ENCODE assay signal across 17 cellular contexts in the genomic region with DNA sequence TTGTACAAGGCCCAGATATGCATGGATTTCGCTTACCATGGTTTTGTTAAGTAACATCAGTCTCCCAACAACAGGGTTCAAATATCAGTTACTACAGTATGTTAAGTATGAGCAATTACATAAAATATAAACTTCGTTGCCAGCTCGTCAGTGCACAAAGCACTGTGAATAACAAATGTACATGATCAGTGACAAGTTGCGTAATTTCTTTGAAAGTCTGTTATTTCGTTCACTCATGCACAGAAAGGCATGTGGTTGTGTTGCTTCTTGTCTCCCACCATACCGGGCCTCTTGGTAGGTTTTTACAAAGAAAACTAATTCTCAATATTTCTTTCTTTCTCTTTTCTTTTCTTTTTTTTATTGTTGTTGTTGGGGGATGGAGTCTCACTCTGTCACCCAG. TPM values are rescaled to one million over a fixed set of nuclear protein-coding genes. Genes with fewer than 3 reads are reported as not detected.
A peak's percentile ranks its signal among the peaks of the same experiment; 100 is the strongest.
DNase-seq lines count a peak whose midpoint lies in the region; ATAC-seq, FAIRE-seq and TF ChIP-seq lines count a peak whose summit lies in the region.
"Had no signal": no experiment of that assay in that cellular context is flagged by ENCODE, and none has a peak within 500 bp of the region (broad histone marks: within the 10 kb centered on the region; RNA-seq: fewer than 3 reads in every experiment).

No MANE protein-coding gene starts in this region.

- TF ChIP-seq POLR2A in HepG2 (IDR thresholded peaks at IDR 0.05; ENCODE audit: insufficient read depth in 1 of 2, low read depth in 2 of 2, low read length in 2 of 2) (no peak), right lobe of liver (IDR thresholded peaks at IDR 0.05) (no peak), NB4 (IDR thresholded peaks at IDR 0.05; ENCODE audit: extremely low read depth, insufficient read length) (no peak), K562 (conservative IDR thresholded peaks at IDR 0.05) (no peak)

- H3K9ac ChIP-seq in HepG2 (ENCODE audit: insufficient read depth, low read depth, low read length) (no peak overlapping the region), K562 (ENCODE audit: insufficient read depth in 1 of 2, low read depth in 2 of 2, low read length in 2 of 2) (no peak overlapping the region)
- H3K9ac ChIP-seq: BLaER1 treated with 17β-estradiol and CSF1 and Interleukin-3, amounts not matched to agents 10 nM and 100 nM had no signal

- H3K4me3 Mint-ChIP-seq in natural killer cell, result no peak overlapping the region
- H3K4me3 Mint-ChIP-seq: CD4-positive, CD25-positive, alpha-beta regulatory T cell; GM23338; H9 had no signal

- H3K27ac ChIP-seq in HepG2 (ENCODE audit: extremely low read length, insufficient read depth, low read length), result no peak overlapping the region
- H3K27ac ChIP-seq in right lobe of liver, result no peak overlapping the region
- H3K27ac ChIP-seq in K562 (ENCODE audit: extremely low read depth, low read depth, low read length), result no peak overlapping the region

- FAIRE-seq in HepG2 (lab: Jason Lieb, UNC) (peak; percentile 23), K562 (lab: Jason Lieb, UNC) (no peak)
- FAIRE-seq: GM18507 had no signal

- POLR2A ChIA-PET in HepG2 (lab: Yijun Ruan, JAX), result no interaction called here
- POLR2A ChIA-PET in K562 (lab: Yijun Ruan, JAX), result interaction anchor here (1.2 kb wide), 1 partner anchor 17 kb away, joined by 3 read pairs; no protein-coding TSS in a partner anchor

- H3K4me2 ChIP-seq in HepG2 (ENCODE audit: low read depth, low read length), result no peak overlapping the region
- no peak overlapping the region for H3K4me2 ChIP-seq in K562 (ENCODE audit: insufficient read depth, low read length)
- H3K4me2 ChIP-seq: GM23338 had no signal

- no peak for ATAC-seq in HepG2
- ATAC-seq in right lobe of liver, result no peak
- no peak for ATAC-seq in K562
- no peak for ATAC-seq in GM21390 (IDR thresholded peaks at IDR 0.05; ENCODE audit: unreplicated experiment)
- ATAC-seq in natural killer cell, result no peak
- ATAC-seq: GM23338 had no signal

- BruUV-seq in HepG2 (replicated peaks; lab: Mats Ljungman, UMichigan) (no TSS peak), K562 (replicated peaks; lab: Mats Ljungman, UMichigan) (no TSS peak)

- no peak for TF ChIP-seq EP300 in HepG2 (IDR thresholded peaks at IDR 0.05; ENCODE audit: low read depth in 2 of 2, low read length in 2 of 2)
- TF ChIP-seq EP300 in HepG2 (CRISPR knock-in tag; IDR thresholded peaks at IDR 0.05; ENCODE audit: borderline replicate concordance), result no peak
- TF ChIP-seq EP300 in K562 (IDR thresholded peaks at IDR 0.05; ENCODE audit: low read length), result no peak

- no peak for TF ChIP-seq RAD21 in HepG2 (CRISPR knock-in tag; IDR thresholded peaks at IDR 0.05)
- TF ChIP-seq RAD21 in K562 (CRISPR knock-in tag; conservative IDR thresholded peaks at IDR 0.05 in 1 of 2, IDR thresholded peaks at IDR 0.05 in 1 of 2), result no peak

- 63% methylated on average over 6 of the region's 6 CpGs for WGBS in HepG2 (ENCODE audit: low lambda C conversion rate)
- 48% methylated on average over 6 of the region's 6 CpGs for WGBS in right lobe of liver (ENCODE audit: insufficient coverage, low coverage, low lambda C conversion rate, missing lambda C conversion rate)
- WGBS in K562 (ENCODE audit: insufficient coverage, low coverage, missing lambda C conversion rate), result 90% methylated on average over 6 of the region's 6 CpGs

- no peak overlapping the region for H3K27ac Mint-ChIP-seq in natural killer cell
- H3K27ac Mint-ChIP-seq: CD4-positive, CD25-positive, alpha-beta regulatory T cell; GM23338; H9 had no signal

- H2AFZ ChIP-seq in HepG2 (ENCODE audit: low read length) (no peak overlapping the region), K562 (ENCODE audit: low read depth, low read length) (no peak overlapping the region)
- H2AFZ ChIP-seq: GM23338 had no signal

- peaks cover 15 to 21% of the 10 kb centered on the region in 2 donors for H3K4me1 Mint-ChIP-seq in natural killer cell

- H3K4me3 ChIP-seq in HepG2 (replicated peaks in 1 of 3; ENCODE audit: insufficient read depth in 1 of 3, low read depth in 2 of 3, low read length in 3 of 3) (no peak overlapping the region), right lobe of liver (no peak overlapping the region), NB4 (ENCODE audit: low read depth, low read length) (no peak overlapping the region), K562 (no peak overlapping the region), H7 (ENCODE audit: insufficient read depth, low read depth, low read length) (no peak overlapping the region)
- H3K4me3 ChIP-seq: BLaER1 treated with 17β-estradiol and CSF1 and Interleukin-3, amounts not matched to agents 10 nM and 100 nM; GM23338 had no signal

- H3K79me2 ChIP-seq in HepG2 (ENCODE audit: insufficient read depth, low read length) (no peaks in the 10 kb centered on the region), K562 (ENCODE audit: control insufficient read depth, insufficient read depth, low read length) (no peaks in the 10 kb centered on the region)

- no peaks in the 10 kb centered on the region for H3K27me3 Mint-ChIP-seq in natural killer cell (ENCODE audit: low read depth in 2 of 2)
- H3K27me3 Mint-ChIP-seq: CD4-positive, CD25-positive, alpha-beta regulatory T cell had no signal

- DNase-seq in HepG2 (ENCODE audit: low spot score) (no peak), right lobe of liver (no peak), NB4 (ENCODE audit: low read depth) (peak; percentile 52), K562 (ENCODE audit: extremely low read depth in 1 of 4, low spot score in 3 of 4) (no peak), epidermal melanocyte (ENCODE audit: insufficient read length, low spot score) (no peak), H7 (no peak), natural killer cell (no peak)
- DNase-seq: ACHN; CD4-positive, CD25-positive, alpha-beta regulatory T cell; H9 had no signal

- no peaks in the 10 kb centered on the region for H3K36me3 Mint-ChIP-seq in natural killer cell
- H3K36me3 Mint-ChIP-seq: CD4-positive, CD25-positive, alpha-beta regulatory T cell had no signal

- no peak for TF ChIP-seq CTCF in HepG2 (CRISPR knock-in tag; IDR thresholded peaks at IDR 0.05)
- no peak for TF ChIP-seq CTCF in right lobe of liver (IDR thresholded peaks at IDR 0.05)
- TF ChIP-seq CTCF in NB4 (IDR thresholded peaks at IDR 0.05; ENCODE audit: low read depth, low read length), result no peak
- TF ChIP-seq CTCF in K562 (IDR thresholded peaks at IDR 0.05 in 2 of 3, conservative IDR thresholded peaks at IDR 0.05 in 1 of 3; ENCODE audit: insufficient read depth in 2 of 3, low read depth in 1 of 3, low read length in 3 of 3), result no peak
- no peak for TF ChIP-seq CTCF in natural killer cell (IDR thresholded peaks at IDR 0.05)

- H3K4me1 ChIP-seq in HepG2 (ENCODE audit: insufficient read depth, low read length) (peaks cover 55% of the 10 kb centered on the region), right lobe of liver (peaks cover 0 to 11% (median 6%) of the 10 kb centered on the region in 4 donors), K562 (replicated peaks in 1 of 2; ENCODE audit: control insufficient read depth in 2 of 2, insufficient read depth in 2 of 2, low read length in 2 of 2) (peaks cover 18 to 38% of the 10 kb centered on the region in 2 experiments; a peak in 4 of 5 replicates)

- CTCF ChIA-PET in HepG2 (lab: Yijun Ruan, JAX; ENCODE audit: low intra/inter-chr PET ratio, low total read pairs) (no interaction called here), K562 (lab: Yijun Ruan, JAX; ENCODE audit: low intra/inter-chr PET ratio) (no interaction called here)

- H3K36me3 ChIP-seq in HepG2 (replicated peaks in 1 of 2; ENCODE audit: control insufficient read depth in 1 of 2, insufficient read depth in 2 of 2, low read length in 2 of 2) (no peaks in the 10 kb centered on the region), right lobe of liver (no peaks in the 10 kb centered on the region), K562 (ENCODE audit: control insufficient read depth, insufficient read depth, low read length) (no peaks in the 10 kb centered on the region), H7 (replicated peaks; ENCODE audit: control insufficient read depth, insufficient read depth, low read length) (no peaks in the 10 kb centered on the region)
- H3K36me3 ChIP-seq: BLaER1 treated with 17β-estradiol and CSF1 and Interleukin-3, amounts not matched to agents 10 nM and 100 nM had no signal

- H3K9me3 ChIP-seq in HepG2 (ENCODE audit: low read length) (no peaks in the 10 kb centered on the region), right lobe of liver (no peaks in the 10 kb centered on the region), K562 (replicated peaks; ENCODE audit: control insufficient read depth, insufficient read depth, low read depth, low read length) (no peaks in the 10 kb centered on the region)

- intact Hi-C loops in HepG2 (cut with micrococcal nuclease; ENCODE audit: unreplicated experiment), result no loop called here
- intact Hi-C loops in right lobe of liver (cut with DNase I), result no loop called here
- intact Hi-C loops in K562 (cut with micrococcal nuclease), result no loop called here
- intact Hi-C loops in natural killer cell (cut with micrococcal nuclease), result no loop called here

- no peaks in the 10 kb centered on the region for H3K27me3 ChIP-seq in HepG2 (ENCODE audit: control insufficient read depth in 1 of 2, insufficient read depth in 2 of 2, low read length in 2 of 2)
- no peaks in the 10 kb centered on the region for H3K27me3 ChIP-seq in right lobe of liver
- H3K27me3 ChIP-seq in K562 (ENCODE audit: control insufficient read depth in 2 of 2, insufficient read depth in 2 of 2, low read length in 2 of 2), result no peaks in the 10 kb centered on the region
- H3K27me3 ChIP-seq in H7 (ENCODE audit: control insufficient read depth, insufficient read depth, low read length), result peaks cover 2% of the 10 kb centered on the region; the same call in 1 of the 2 replicates
- H3K27me3 ChIP-seq: BLaER1 treated with 17β-estradiol and CSF1 and Interleukin-3, amounts not matched to agents 10 nM and 100 nM had no signal

- in situ Hi-C loops in HepG2 (cut with HindIII; ENCODE audit: extremely low pct_ligation_motif_present, low pct_unique_long_range_greater_than_20kb) (loop anchor here (25.0 kb wide), 1 partner anchor 1538 kb away; a partner anchor contains a TSS), K562 (cut with MboI) (no loop called here)

- H4K20me1 ChIP-seq in HepG2 (ENCODE audit: insufficient read depth, low read length) (no peaks in the 10 kb centered on the region), K562 (replicated peaks; ENCODE audit: control insufficient read depth, insufficient read depth, low read length) (no peaks in the 10 kb centered on the region)
- H4K20me1 ChIP-seq: BLaER1 treated with 17β-estradiol and CSF1 and Interleukin-3, amounts not matched to agents 10 nM and 100 nM had no signal

- no peaks in the 10 kb centered on the region for H3K9me3 Mint-ChIP-seq in natural killer cell
- H3K9me3 Mint-ChIP-seq: CD4-positive, CD25-positive, alpha-beta regulatory T cell had no signal

- H3K9me1 ChIP-seq in K562 (ENCODE audit: control insufficient read depth, insufficient read depth, low read length), result no peaks in the 10 kb centered on the region

RNA-seq across cellular contexts. Expression of a gene that starts 12.5 kb away (rescaled TPM):
- 6.1 and 7.4 TPM in 2 replicates for total RNA-seq in HepG2 (2016; rRNA removed; fragmentation: Illumina TruSeq; extraction: Trizol)
- total RNA-seq in HepG2 (2016; cell fraction: cytosol; rRNA removed; fragmentation: Illumina TruSeq; extraction: Trizol; ENCODE audit: low read depth), result 3.3 and 6.4 TPM in 2 replicates
- 6.3 and 8.8 TPM in 2 replicates for total RNA-seq in HepG2 (2016; cell fraction: insoluble cytoplasmic fraction; rRNA removed; fragmentation: Illumina TruSeq; extraction: Trizol)
- 5.5 and 7.7 TPM in 2 replicates for total RNA-seq in HepG2 (2016; cell fraction: membrane; rRNA removed; fragmentation: Illumina TruSeq; extraction: Trizol)
- 3.5 and 6.0 TPM in 2 replicates for total RNA-seq in HepG2 (2016; cell fraction: nucleus; rRNA removed; fragmentation: Illumina TruSeq; extraction: Trizol)
- polyA plus RNA-seq in HepG2 (2011; rRNA removed), result 6.6 and 8.8 TPM in 2 replicates
- 3.6 and 5.2 TPM in 2 replicates for polyA plus RNA-seq in HepG2 (2011; cell fraction: cytosol; rRNA removed)
- polyA plus RNA-seq in HepG2 (2011; cell fraction: nucleus; rRNA removed), result 1.8 and 13.7 TPM in 2 replicates
- polyA plus RNA-seq in HepG2 (2012), result 2.6 and 3.3 TPM in 2 replicates
- polyA plus RNA-seq in HepG2 (2016; cell fraction: cytosol; fragmentation: Illumina TruSeq; extraction: Trizol; ENCODE audit: low read depth), result 5.4 and 5.7 TPM in 2 replicates
- polyA plus RNA-seq in HepG2 (2016; cell fraction: insoluble cytoplasmic fraction; fragmentation: Illumina TruSeq; extraction: Trizol; ENCODE audit: low read depth), result 5.9 and 7.2 TPM in 2 replicates
- 6.0 and 8.7 TPM in 2 replicates for polyA plus RNA-seq in HepG2 (2016; cell fraction: membrane; fragmentation: Illumina TruSeq; extraction: Trizol; ENCODE audit: low read depth)
- 4.2 and 8.8 TPM in 2 replicates for polyA plus RNA-seq in HepG2 (2016; cell fraction: nucleus; fragmentation: Illumina TruSeq; extraction: Trizol; ENCODE audit: insufficient read depth, low read depth)
- 3.5 and 7.7 TPM in 2 replicates for polyA minus RNA-seq in HepG2 (2011; rRNA and poly(A)+ RNA removed; ENCODE audit: low replicate concordance)
- polyA minus RNA-seq in HepG2 (2011; cell fraction: cytosol; rRNA and poly(A)+ RNA removed), result 1.1 and 1.7 TPM in 2 replicates
- 4.8 and 6.7 TPM in 2 replicates for polyA minus RNA-seq in HepG2 (2011; cell fraction: nucleus; rRNA and poly(A)+ RNA removed)
- total RNA-seq in right lobe of liver, result 1 to 10 TPM; 1.4 to 3.0 (median 1.8) TPM
- 4.8 and 7.6 TPM in 2 replicates for total RNA-seq in K562 (2011; cell fraction: chromatin; rRNA removed; ENCODE audit: low replicate concordance)
- total RNA-seq in K562 (2011; cell fraction: nucleolus; rRNA removed), result 4.8 and 5.1 TPM in 2 replicates
- total RNA-seq in K562 (2011; cell fraction: nucleoplasm; rRNA removed), result 5.8 and 8.5 TPM in 2 replicates
- total RNA-seq in K562 (2014; rRNA removed), result 2.7 and 3.2 TPM in 2 replicates
- total RNA-seq in K562 (2014; rRNA removed; fragmentation: Illumina TruSeq; extraction: Trizol), result 4.1 and 4.3 TPM in 2 replicates
- 3.7 and 4.3 TPM in 2 replicates for total RNA-seq in K562 (2015; rRNA removed; fragmentation: Illumina TruSeq; extraction: Trizol)
- 1.9 and 3.5 TPM in 2 replicates for total RNA-seq in K562 (2021)
- 5.5 and 5.9 TPM in 2 replicates for polyA plus RNA-seq in K562 (2011; rRNA removed)
- 4.7 and 4.9 TPM in 2 replicates for polyA plus RNA-seq in K562 (2011; cell fraction: cytosol; rRNA removed)
- polyA plus RNA-seq in K562 (2011; cell fraction: nucleus; rRNA removed), result 2.3 and 3.1 TPM in 2 replicates
- 2.6 and 6.6 TPM in 2 replicates for polyA plus RNA-seq in K562 (2012)
- 4.1 and 4.2 TPM in 2 replicates for polyA plus RNA-seq in K562 (2014; fragmentation: Illumina TruSeq; extraction: Trizol)
- 1 to 10 TPM; 6.1 to 6.5 TPM for polyA plus RNA-seq in K562 (2014; fragmentation: Nextera tagmentation; extraction: Ambion mirVana)
- 3.2 and 3.7 TPM in 2 replicates for polyA plus RNA-seq in K562 (2014; rRNA removed)
- 1.4 and 1.7 TPM in 2 replicates for polyA minus RNA-seq in K562 (2011; rRNA and poly(A)+ RNA removed)
- 1.3 and 1.7 TPM in 2 replicates for polyA minus RNA-seq in K562 (2011; cell fraction: cytosol; rRNA and poly(A)+ RNA removed)
- polyA minus RNA-seq in K562 (2011; cell fraction: nucleus; rRNA and poly(A)+ RNA removed), result 1.3 and 2.7 TPM in 2 replicates
- total RNA-seq in H7 (2014; rRNA removed; shearing (Covaris generic)), result 2.7 and 4.9 TPM in 2 replicates
- 10 to 100 TPM; 19.1 to 30.8 (median 22.8) TPM for total RNA-seq in natural killer cell

RNA-seq across cellular contexts. Expression of a gene that starts 15.4 kb away (rescaled TPM):
- total RNA-seq in HepG2 (2016; rRNA removed; fragmentation: Illumina TruSeq; extraction: Trizol), result 308 and 449 TPM in 2 replicates
- 44.9 and 49.9 TPM in 2 replicates for total RNA-seq in HepG2 (2016; cell fraction: cytosol; rRNA removed; fragmentation: Illumina TruSeq; extraction: Trizol; ENCODE audit: low read depth)
- total RNA-seq in HepG2 (2016; cell fraction: insoluble cytoplasmic fraction; rRNA removed; fragmentation: Illumina TruSeq; extraction: Trizol), result 322 and 435 TPM in 2 replicates
- total RNA-seq in HepG2 (2016; cell fraction: membrane; rRNA removed; fragmentation: Illumina TruSeq; extraction: Trizol), result 123 and 131 TPM in 2 replicates
- 111 and 121 TPM in 2 replicates for total RNA-seq in HepG2 (2016; cell fraction: nucleus; rRNA removed; fragmentation: Illumina TruSeq; extraction: Trizol)
- 166 and 177 TPM in 2 replicates for polyA plus RNA-seq in HepG2 (2011; rRNA removed)
- polyA plus RNA-seq in HepG2 (2011; cell fraction: cytosol; rRNA removed), result 147 and 166 TPM in 2 replicates
- 137 and 153 TPM in 2 replicates for polyA plus RNA-seq in HepG2 (2011; cell fraction: nucleus; rRNA removed)
- polyA plus RNA-seq in HepG2 (2012), result 134 and 169 TPM in 2 replicates
- 19.5 and 22.4 TPM in 2 replicates for polyA plus RNA-seq in HepG2 (2016; cell fraction: cytosol; fragmentation: Illumina TruSeq; extraction: Trizol; ENCODE audit: low read depth)
- 388 and 410 TPM in 2 replicates for polyA plus RNA-seq in HepG2 (2016; cell fraction: insoluble cytoplasmic fraction; fragmentation: Illumina TruSeq; extraction: Trizol; ENCODE audit: low read depth)
- 49.0 and 51.7 TPM in 2 replicates for polyA plus RNA-seq in HepG2 (2016; cell fraction: membrane; fragmentation: Illumina TruSeq; extraction: Trizol; ENCODE audit: low read depth)
- 178 and 179 TPM in 2 replicates for polyA plus RNA-seq in HepG2 (2016; cell fraction: nucleus; fragmentation: Illumina TruSeq; extraction: Trizol; ENCODE audit: insufficient read depth, low read depth)
- 271 and 284 TPM in 2 replicates for polyA minus RNA-seq in HepG2 (2011; rRNA and poly(A)+ RNA removed; ENCODE audit: low replicate concordance)
- polyA minus RNA-seq in HepG2 (2011; cell fraction: cytosol; rRNA and poly(A)+ RNA removed), result 121 and 128 TPM in 2 replicates
- 64.2 and 75.8 TPM in 2 replicates for polyA minus RNA-seq in HepG2 (2011; cell fraction: nucleus; rRNA and poly(A)+ RNA removed)
- 100 to 1,000 TPM; 106 to 160 (median 121) TPM for total RNA-seq in right lobe of liver
- 85.6 and 109 TPM in 2 replicates for total RNA-seq in K562 (2011; cell fraction: chromatin; rRNA removed; ENCODE audit: low replicate concordance)
- total RNA-seq in K562 (2011; cell fraction: nucleolus; rRNA removed), result 72.0 and 75.3 TPM in 2 replicates
- 72.8 and 78.1 TPM in 2 replicates for total RNA-seq in K562 (2011; cell fraction: nucleoplasm; rRNA removed)
- total RNA-seq in K562 (2014; rRNA removed), result 475 and 482 TPM in 2 replicates
- total RNA-seq in K562 (2014; rRNA removed; fragmentation: Illumina TruSeq; extraction: Trizol), result 350 and 367 TPM in 2 replicates
- 425 and 438 TPM in 2 replicates for total RNA-seq in K562 (2015; rRNA removed; fragmentation: Illumina TruSeq; extraction: Trizol)
- 436 and 489 TPM in 2 replicates for total RNA-seq in K562 (2021)
- polyA plus RNA-seq in K562 (2011; rRNA removed), result 331 and 341 TPM in 2 replicates
- polyA plus RNA-seq in K562 (2011; cell fraction: cytosol; rRNA removed), result 281 and 294 TPM in 2 replicates
- 122 and 160 TPM in 2 replicates for polyA plus RNA-seq in K562 (2011; cell fraction: nucleus; rRNA removed)
- polyA plus RNA-seq in K562 (2012), result 322 and 499 TPM in 2 replicates
- polyA plus RNA-seq in K562 (2014; fragmentation: Illumina TruSeq; extraction: Trizol), result 450 and 461 TPM in 2 replicates
- 100 to 1,000 TPM; 192 to 289 TPM for polyA plus RNA-seq in K562 (2014; fragmentation: Nextera tagmentation; extraction: Ambion mirVana)
- 390 and 416 TPM in 2 replicates for polyA plus RNA-seq in K562 (2014; rRNA removed)
- 441 and 450 TPM in 2 replicates for polyA minus RNA-seq in K562 (2011; rRNA and poly(A)+ RNA removed)
- polyA minus RNA-seq in K562 (2011; cell fraction: cytosol; rRNA and poly(A)+ RNA removed), result 190 and 194 TPM in 2 replicates
- polyA minus RNA-seq in K562 (2011; cell fraction: nucleus; rRNA and poly(A)+ RNA removed), result 39.4 and 62.3 TPM in 2 replicates
- total RNA-seq in H7 (2014; rRNA removed; shearing (Covaris generic)), result 328 and 342 TPM in 2 replicates
- 100 to 1,000 TPM; 122 to 160 (median 125) TPM for total RNA-seq in natural killer cell

RNA-seq across cellular contexts. Expression of a gene that starts 53.0 kb away (rescaled TPM):
- total RNA-seq in HepG2 (2016; rRNA removed; fragmentation: Illumina TruSeq; extraction: Trizol), result not detected in 2 replicates
- total RNA-seq in HepG2 (2016; cell fraction: cytosol; rRNA removed; fragmentation: Illumina TruSeq; extraction: Trizol; ENCODE audit: low read depth), result not detected in 2 replicates
- total RNA-seq in HepG2 (2016; cell fraction: insoluble cytoplasmic fraction; rRNA removed; fragmentation: Illumina TruSeq; extraction: Trizol), result not detected in 2 replicates
- not detected in 2 replicates for total RNA-seq in HepG2 (2016; cell fraction: membrane; rRNA removed; fragmentation: Illumina TruSeq; extraction: Trizol)
- not detected in 2 replicates for total RNA-seq in HepG2 (2016; cell fraction: nucleus; rRNA removed; fragmentation: Illumina TruSeq; extraction: Trizol)
- polyA plus RNA-seq in HepG2 (2011; rRNA removed), result not detected in 2 replicates
- polyA plus RNA-seq in HepG2 (2011; cell fraction: cytosol; rRNA removed), result not detected in 2 replicates
- not detected in 2 replicates for polyA plus RNA-seq in HepG2 (2011; cell fraction: nucleus; rRNA removed)
- not detected in 2 replicates for polyA plus RNA-seq in HepG2 (2012)
- not detected in 2 replicates for polyA plus RNA-seq in HepG2 (2016; cell fraction: cytosol; fragmentation: Illumina TruSeq; extraction: Trizol; ENCODE audit: low read depth)
- not detected in 2 replicates for polyA plus RNA-seq in HepG2 (2016; cell fraction: insoluble cytoplasmic fraction; fragmentation: Illumina TruSeq; extraction: Trizol; ENCODE audit: low read depth)
- polyA plus RNA-seq in HepG2 (2016; cell fraction: membrane; fragmentation: Illumina TruSeq; extraction: Trizol; ENCODE audit: low read depth), result not detected in 2 replicates
- polyA plus RNA-seq in HepG2 (2016; cell fraction: nucleus; fragmentation: Illumina TruSeq; extraction: Trizol; ENCODE audit: insufficient read depth, low read depth), result not detected in 2 replicates
- 0.21 TPM in 1 of 2 replicates, not detected in the other for polyA minus RNA-seq in HepG2 (2011; rRNA and poly(A)+ RNA removed; ENCODE audit: low replicate concordance)
- polyA minus RNA-seq in HepG2 (2011; cell fraction: cytosol; rRNA and poly(A)+ RNA removed), result not detected in 2 replicates
- not detected in 2 replicates for polyA minus RNA-seq in HepG2 (2011; cell fraction: nucleus; rRNA and poly(A)+ RNA removed)
- not detected for total RNA-seq in right lobe of liver
- total RNA-seq in K562 (2011; cell fraction: chromatin; rRNA removed; ENCODE audit: low replicate concordance), result not detected in 2 replicates
- total RNA-seq in K562 (2011; cell fraction: nucleolus; rRNA removed), result not detected in 2 replicates
- not detected in 2 replicates for total RNA-seq in K562 (2011; cell fraction: nucleoplasm; rRNA removed)
- total RNA-seq in K562 (2014; rRNA removed), result not detected in 2 replicates
- total RNA-seq in K562 (2014; rRNA removed; fragmentation: Illumina TruSeq; extraction: Trizol), result not detected in 2 replicates
- total RNA-seq in K562 (2015; rRNA removed; fragmentation: Illumina TruSeq; extraction: Trizol), result not detected in 2 replicates
- total RNA-seq in K562 (2021), result not detected in 2 replicates
- not detected in 2 replicates for polyA plus RNA-seq in K562 (2011; rRNA removed)
- polyA plus RNA-seq in K562 (2011; cell fraction: cytosol; rRNA removed), result 0.07 TPM in 1 of 2 replicates, not detected in the other
- polyA plus RNA-seq in K562 (2011; cell fraction: nucleus; rRNA removed), result not detected in 2 replicates
- polyA plus RNA-seq in K562 (2012), result 0.37 TPM in 1 of 2 replicates, not detected in the other
- polyA plus RNA-seq in K562 (2014; fragmentation: Illumina TruSeq; extraction: Trizol), result not detected in 2 replicates
- not detected for polyA plus RNA-seq in K562 (2014; fragmentation: Nextera tagmentation; extraction: Ambion mirVana)
- polyA plus RNA-seq in K562 (2014; rRNA removed), result 0.94 TPM in 1 of 2 replicates, not detected in the other
- polyA minus RNA-seq in K562 (2011; rRNA and poly(A)+ RNA removed), result not detected in 2 replicates
- not detected in 2 replicates for polyA minus RNA-seq in K562 (2011; cell fraction: cytosol; rRNA and poly(A)+ RNA removed)
- not detected in 2 replicates for polyA minus RNA-seq in K562 (2011; cell fraction: nucleus; rRNA and poly(A)+ RNA removed)
- not detected in 2 replicates for total RNA-seq in H7 (2014; rRNA removed; shearing (Covaris generic))
- not detected for total RNA-seq in natural killer cell
- total RNA-seq: A172; CD4-positive, CD25-positive, alpha-beta regulatory T cell; Daoy; GM23338; H9; HT-29 had no signal
- polyA plus RNA-seq: CD4-positive, CD25-positive, alpha-beta regulatory T cell; GM23338 had no signal
